Comparison of ENCODE assay signal across 27 cellular contexts in genomic region chr2:128108166-128108565, GRCh38.
"Had no signal": no experiment of that assay in that cellular context is flagged by ENCODE, and none has a peak within 500 bp of the region (broad histone marks: within the 10 kb centered on the region; RNA-seq: fewer than 3 reads in every experiment).

No MANE protein-coding gene starts in this region.

- H3K4me3 Mint-ChIP-seq: immature natural killer cell; naive thymus-derived CD8-positive, alpha-beta T cell; nephron; neural crest cell; stimulated activated naive B cell treated with anti-CD40 and anti-IgM and Interleukin-4, amounts not matched to agents 10 μg/mL and 1 μg/mL and 100 μg/mL, for 72 hours had no signal

- H3K27me3 Mint-ChIP-seq: naive thymus-derived CD8-positive, alpha-beta T cell; stimulated activated naive B cell treated with anti-CD40 and anti-IgM and Interleukin-4, amounts not matched to agents 10 μg/mL and 1 μg/mL and 100 μg/mL, for 72 hours had no signal

- H3K4me1 Mint-ChIP-seq: nephron, neural crest cell had no signal

- DNase-seq: immature natural killer cell; kidney; left colon; left lung; lower lobe of right lung; mammary epithelial cell; mesenchymal stem cell; naive thymus-derived CD8-positive, alpha-beta T cell; nucleus accumbens; pancreas; posterior cingulate gyrus; retina; right cardiac atrium; stimulated activated CD4-positive, alpha-beta T cell treated with anti-CD3 and anti-CD28 coated beads, Interleukin-12 subunit alpha, Interleukin-12 subunit beta, amount 100 ng/mL, for 4 hours; stimulated activated CD4-positive, alpha-beta T cell treated with anti-CD3 and anti-CD28 coated beads, Interleukin-15, amount 100 ng/mL, for 24 hours; stimulated activated CD4-positive, alpha-beta T cell treated with anti-CD3 and anti-CD28 coated beads, Interleukin-2, amount 100 ng/mL, for 24 hours; stimulated activated CD4-positive, alpha-beta T cell treated with anti-CD3 and anti-CD28 coated beads, Interleukin-4, amount 100 ng/mL, for 1 hour; stimulated activated naive B cell treated with anti-CD40 and anti-IgM and Interleukin-4, amounts not matched to agents 10 μg/mL and 1 μg/mL and 100 μg/mL, for 72 hours; stimulated activated naive CD8-positive, alpha-beta T cell treated with anti-CD3 and anti-CD28 coated beads, Interleukin-15, Interleukin-2, amounts not matched to agents 100 U/mL and 50 U/mL, for 24 hours; stomach; testis; thyroid gland; transverse colon; upper lobe of left lung had no signal

- H3K9me3 Mint-ChIP-seq: immature natural killer cell; naive thymus-derived CD8-positive, alpha-beta T cell; nephron; neural crest cell; stimulated activated naive B cell treated with anti-CD40 and anti-IgM and Interleukin-4, amounts not matched to agents 10 μg/mL and 1 μg/mL and 100 μg/mL, for 72 hours had no signal

- ATAC-seq: left colon; left lung; lower lobe of right lung; naive thymus-derived CD8-positive, alpha-beta T cell; pancreas; right cardiac atrium; sciatic nerve; stimulated activated naive B cell treated with anti-CD40 and anti-IgM and Interleukin-4, amounts not matched to agents 10 μg/mL and 1 μg/mL and 100 μg/mL, for 72 hours; stimulated activated naive CD8-positive, alpha-beta T cell treated with anti-CD3 and anti-CD28 coated beads, Interleukin-15, Interleukin-2, amounts not matched to agents 100 U/mL and 50 U/mL, for 24 hours had no signal

- H3K27ac Mint-ChIP-seq: nephron; stimulated activated naive B cell treated with anti-CD40 and anti-IgM and Interleukin-4, amounts not matched to agents 10 μg/mL and 1 μg/mL and 100 μg/mL, for 72 hours had no signal
